8 cellular contexts compared by ENCODE assay signal in genomic region chrX:154490414-154491083, GRCh38. TPM values are rescaled to one million over a fixed set of nuclear protein-coding genes. Genes with fewer than 3 reads are reported as not detected.
DNase-seq lines count a peak whose midpoint lies in the region; ATAC-seq, FAIRE-seq and TF ChIP-seq lines count a peak whose summit lies in the region.

Gene SLC10A3, minus strand, starts transcription at chrX:154490629. Its CDS starts 1,689 bp downstream, at chrX:154488940.

- no peak for TF ChIP-seq CTCF in cardiac muscle cell (IDR thresholded peaks at IDR 0.05; ENCODE audit: low read depth, low read length)
- TF ChIP-seq CTCF in pancreas (IDR thresholded peaks at IDR 0.05): no peak
- TF ChIP-seq CTCF in thyroid gland (IDR thresholded peaks at IDR 0.05): peak in 1 of 6 experiments; percentile 17

- peak; percentile 89 for TF ChIP-seq POLR2A in GM12892 (IDR thresholded peaks at IDR 0.05; ENCODE audit: low read depth, low read length)
- peak; percentile 71 to 84 for TF ChIP-seq POLR2A in thyroid gland (IDR thresholded peaks at IDR 0.05)

- intact Hi-C loops in pancreas (cut with DNase I) (no loop called here), thyroid gland (cut with DNase I) (no loop called here)

- H3K27ac ChIP-seq in cardiac muscle cell (peak within 1 kb of the TSS; percentile 96), pancreas (peak within 1 kb of the TSS; percentile 84 to 94 (median 88)), thyroid gland (peak within 1 kb of the TSS; percentile 76 to 89 (median 89))

- FAIRE-seq in GM12892 (lab: Jason Lieb, UNC) (peak; percentile 87), pancreas (lab: Jason Lieb, UNC) (no peak)

- H3K9me3 ChIP-seq in adipocyte (ENCODE audit: control insufficient read depth, low read length) (no peaks in the 10 kb centered on the region), cardiac muscle cell (ENCODE audit: low read depth) (no peaks in the 10 kb centered on the region), pancreas (no peaks in the 10 kb centered on the region), thyroid gland (no peaks in the 10 kb centered on the region)

- WGBS in pancreas, 2 donors: 1 to 28% methylated on average over 51 to 65 of the region's 71 CpGs
- 0% methylated on average over 1 to 2 of the region's 71 CpGs for WGBS in thyroid gland, 2 donors

- peak within 1 kb of the TSS; percentile 88 for H3K9ac ChIP-seq in adipocyte (ENCODE audit: low read length)

- H3K36me3 ChIP-seq in adipocyte (ENCODE audit: control insufficient read depth, insufficient read depth, low read length, severe bottlenecking) (peaks cover 7% of the 10 kb centered on the region), cardiac muscle cell (no peaks in the 10 kb centered on the region), pancreas (no peaks in the 10 kb centered on the region), thyroid gland (no peaks in the 10 kb centered on the region)

- H3K4me1 ChIP-seq in adipocyte (ENCODE audit: control insufficient read depth, insufficient read depth, low read length) (peaks cover 9% of the 10 kb centered on the region), cardiac muscle cell (ENCODE audit: low read depth) (peaks cover 2% of the 10 kb centered on the region), pancreas (peaks cover 0 to 5% (median 0%) of the 10 kb centered on the region in 3 donors), thyroid gland (peaks cover 0 to 2% of the 10 kb centered on the region in 2 donors)

- ATAC-seq in HG02852 (IDR thresholded peaks at IDR 0.05; ENCODE audit: unreplicated experiment) (peak; percentile 67), pancreas (peak; percentile 82 to 93 (median 86))

- peaks cover 4% of the 10 kb centered on the region for H3K27me3 ChIP-seq in adipocyte (replicated peaks; ENCODE audit: control insufficient read depth, insufficient read depth, low read length)
- no peaks in the 10 kb centered on the region for H3K27me3 ChIP-seq in cardiac muscle cell
- no peaks in the 10 kb centered on the region for H3K27me3 ChIP-seq in pancreas
- H3K27me3 ChIP-seq in thyroid gland: no peaks in the 10 kb centered on the region

- H3K4me3 ChIP-seq in adipocyte (ENCODE audit: low read length) (peak within 1 kb of the TSS; percentile 84), cardiac muscle cell (peak within 1 kb of the TSS; percentile 55), pancreas (peak within 1 kb of the TSS; percentile 33 to 59 (median 56)), thyroid gland (replicated peaks in 1 of 3) (peak within 1 kb of the TSS; percentile 26 to 56 (median 32))

- DNase-seq in GM12892 (ENCODE audit: insufficient read length) (peak; percentile 85), NCI-H1436 treated with DMSO at 0.1 percent for 48 hours (lab: John Stamatoyannopoulos, UW) (peak; percentile 68), T follicular helper cell (ENCODE audit: low read depth) (peak; percentile 83), adipocyte (ENCODE audit: low read depth) (peak; percentile 94), cardiac muscle cell (ENCODE audit: low read depth in 1 of 2, low spot score in 1 of 2) (peak; percentile 91 to 95), pancreas (peak; percentile 90 to 96 (median 94)), thyroid gland (peak; percentile 92)

RNA-seq across cellular contexts. Expression of gene SLC10A3, which starts in this region (rescaled TPM):
- 5.6 TPM for polyA plus RNA-seq in GM12892 (2012; ENCODE audit: missing spikeins)
- total RNA-seq in cardiac muscle cell (31.1 and 47.3 TPM in 2 replicates), pancreas (10 to 100 TPM in 5 of 6 donors, 1 to 10 TPM in 1; 9.6 to 12.2 (median 11.3) TPM), thyroid gland (10 to 100 TPM; 21.9 to 40.6 (median 29.3) TPM)
- polyA plus RNA-seq in cardiac muscle cell (25.9 and 29.9 TPM in 2 replicates), pancreas (10 to 100 TPM; 16.2 to 19.1 TPM)

Comparison
In these comparisons a context has a peak if more than half of its experiments do, and no peak if none do; other contexts are left out.
1. Peak in every context shown above with its lines: DNase-seq, ATAC-seq, H3K4me3 ChIP-seq and H3K27ac ChIP-seq.
2. H3K4me3 ChIP-seq: peak in every context shown above with its lines; median percentile 84 in adipocyte; 56 in pancreas; 55 in cardiac muscle cell; 32 in thyroid gland.